Comparison of ENCODE assay signal across 15 cellular contexts in genomic region chr7:39971924-39972323, GRCh38. TPM values are rescaled to one million over a fixed set of nuclear protein-coding genes. Genes with fewer than 3 reads are reported as not detected.
DNase-seq lines count a peak whose midpoint lies in the region; ATAC-seq, FAIRE-seq and TF ChIP-seq lines count a peak whose summit lies in the region.
"Had no signal": no experiment of that assay in that cellular context is flagged by ENCODE, and none has a peak within 500 bp of the region (broad histone marks: within the 10 kb centered on the region; RNA-seq: fewer than 3 reads in every experiment).

No MANE protein-coding gene starts in this region.

- peaks cover 19% of the 10 kb centered on the region for H4K20me1 ChIP-seq in DOHH2 (ENCODE audit: control insufficient read depth, insufficient read depth, low read depth, low read length)
- peaks cover 97% of the 10 kb centered on the region for H4K20me1 ChIP-seq in hepatocyte (ENCODE audit: insufficient read depth, poor library complexity, severe bottlenecking)

- H3K9me3 ChIP-seq in DOHH2 (ENCODE audit: control insufficient read depth, insufficient read depth, low read length), result no peaks in the 10 kb centered on the region
- no peaks in the 10 kb centered on the region for H3K9me3 ChIP-seq in hepatocyte (ENCODE audit: low read depth)

- H3K27me3 ChIP-seq in DOHH2 (ENCODE audit: control insufficient read depth, low read length) (no peaks in the 10 kb centered on the region), hepatocyte (no peaks in the 10 kb centered on the region)

- H3K4me3 ChIP-seq in DOHH2 (ENCODE audit: low read length), result peak overlapping the region; percentile 31
- no peak overlapping the region for H3K4me3 ChIP-seq in hepatocyte

- H3K4me2 ChIP-seq in DOHH2 (ENCODE audit: low read length), result peak overlapping the region; percentile 57
- no peak overlapping the region for H3K4me2 ChIP-seq in hepatocyte

- no peak overlapping the region for H2AFZ ChIP-seq in hepatocyte

- peak; percentile 23 for FAIRE-seq in endometrium (lab: Jason Lieb, UNC)

- peaks cover 11% of the 10 kb centered on the region for H3F3A ChIP-seq in DOHH2 (ENCODE audit: control insufficient read depth, insufficient read depth)

- WGBS in hepatocyte (ENCODE audit: low lambda C conversion rate, missing lambda C conversion rate), result 91% methylated on average over 3 of the region's 3 CpGs

- DNase-seq in GM20000 (ENCODE audit: low spot score), result peak; percentile 21
- DNase-seq in ureter (ENCODE audit: low spot score), result no peak
- DNase-seq in stimulated activated CD4-positive, alpha-beta T cell treated with anti-CD3 and anti-CD28 coated beads, Interleukin-12 subunit alpha, Interleukin-12 subunit beta, amount 100 ng/mL, for 4 hours, result no peak
- no peak for DNase-seq in MV-4-11 (lab: John Stamatoyannopoulos, UW)
- DNase-seq in hepatocyte (ENCODE audit: low spot score), result no peak
- DNase-seq: activated CD4-positive, alpha-beta T cell treated with anti-CD3 and anti-CD28 coated beads for 48 hours; activated T-cell treated with anti-CD3 and anti-CD28 coated beads, Interleukin-2, amount 50 U/mL, for 24 hours; DMS53; NCI-H2029 treated with DMSO at 0.1 percent for 48 hours; NCI-H69; posterior cingulate gyrus; T-helper 2 cell had no signal

- H3K36me3 ChIP-seq in DOHH2 (ENCODE audit: control insufficient read depth, low read length) (no peaks in the 10 kb centered on the region; the same call in none of the 2 replicates), hepatocyte (replicated peaks; ENCODE audit: insufficient read depth, low read depth) (no peaks in the 10 kb centered on the region)

- H3K4me1 ChIP-seq in DOHH2 (ENCODE audit: control insufficient read depth, low read length) (peaks cover 100% of the 10 kb centered on the region), hepatocyte (ENCODE audit: insufficient read depth) (no peaks in the 10 kb centered on the region)

- peaks cover 100% of the 10 kb centered on the region for H3K79me2 ChIP-seq in DOHH2 (ENCODE audit: control insufficient read depth, low read length)
- H3K79me2 ChIP-seq in hepatocyte, result peaks cover 100% of the 10 kb centered on the region

- H3K27ac ChIP-seq in DOHH2 (ENCODE audit: low read depth, low read length) (peak overlapping the region; percentile 63), hepatocyte (no peak overlapping the region)

- ATAC-seq in HG02884 (IDR thresholded peaks at IDR 0.05; ENCODE audit: unreplicated experiment), result peak; percentile 48

- H3K9me2 ChIP-seq in DOHH2 (replicated peaks; ENCODE audit: control insufficient read depth, low read length) (no peaks in the 10 kb centered on the region), hepatocyte (replicated peaks; ENCODE audit: insufficient read depth) (no peaks in the 10 kb centered on the region)

- TF ChIP-seq CTCF in DOHH2 (IDR thresholded peaks at IDR 0.05; ENCODE audit: low read depth, low read length, poor library complexity, severe bottlenecking) (no peak), GM20000 (IDR thresholded peaks at IDR 0.05; ENCODE audit: extremely low read depth, missing control alignments) (no peak), hepatocyte (IDR thresholded peaks at IDR 0.05; ENCODE audit: poor library complexity) (no peak)

RNA-seq across cellular contexts. Expression of gene CDK13, which starts 21.9 kb away (rescaled TPM):
- total RNA-seq in ureter, result 90.9 TPM
- 71.8 and 76.0 TPM in 2 replicates for total RNA-seq in hepatocyte
- polyA plus RNA-seq in hepatocyte, result 36.1 and 36.7 TPM in 2 replicates
